ENCODE assay signal across 23 cellular contexts in genomic region chr10:25952857-25953256, GRCh38. TPM values are rescaled to one million over a fixed set of nuclear protein-coding genes. Genes with fewer than 3 reads are reported as not detected.
DNase-seq lines count a peak whose midpoint lies in the region; ATAC-seq lines count a peak whose summit lies in the region.
"Had no signal": no experiment of that assay in that cellular context is flagged by ENCODE, and none has a peak within 500 bp of the region (broad histone marks: within the 10 kb centered on the region; RNA-seq: fewer than 3 reads in every experiment).

No MANE protein-coding gene starts in this region.

- POLR2A ChIA-PET in CD8-positive, alpha-beta memory T cell (lab: Charles Lee) = no interaction called here

- no peaks in the 10 kb centered on the region for H3K4me1 ChIP-seq in CD8-positive, alpha-beta memory T cell (ENCODE audit: insufficient read depth, low read length)
- H3K4me1 ChIP-seq: pancreas, right lobe of liver, thyroid gland had no signal

- no peak overlapping the region for H3K27ac Mint-ChIP-seq in CD8-positive, alpha-beta memory T cell
- H3K27ac Mint-ChIP-seq: dendritic cell treated with granulocyte-macrophage colony-stimulating factor and Interleukin-4, amounts not matched to agents 40 ng/mL and 50 ng/mL, for 4 days; HFFc6; naive thymus-derived CD8-positive, alpha-beta T cell; stimulated activated effector memory CD8-positive, alpha-beta T cell treated with anti-CD3 and anti-CD28 coated beads, Interleukin-12 subunit alpha, Interleukin-12 subunit beta, amount 100 ng/mL, for 72 hours; T-helper 17 cell had no signal

- no peaks in the 10 kb centered on the region for H3K9me3 ChIP-seq in CD8-positive, alpha-beta memory T cell (ENCODE audit: low read length)
- H3K9me3 ChIP-seq: pancreas, right lobe of liver, thyroid gland had no signal

- no peaks in the 10 kb centered on the region for H3K27me3 ChIP-seq in CD8-positive, alpha-beta memory T cell (ENCODE audit: insufficient read depth, low read length, poor library complexity, severe bottlenecking)
- H3K27me3 ChIP-seq: right lobe of liver, thyroid gland had no signal

- H3K27me3 Mint-ChIP-seq in CD8-positive, alpha-beta memory T cell = peaks cover 0 to 7% of the 10 kb centered on the region in 2 donors
- H3K27me3 Mint-ChIP-seq: dendritic cell treated with granulocyte-macrophage colony-stimulating factor and Interleukin-4, amounts not matched to agents 40 ng/mL and 50 ng/mL, for 4 days; T-helper 17 cell had no signal

- no peaks in the 10 kb centered on the region for H3K4me1 Mint-ChIP-seq in CD8-positive, alpha-beta memory T cell
- H3K4me1 Mint-ChIP-seq: naive thymus-derived CD8-positive, alpha-beta T cell; stimulated activated effector memory CD8-positive, alpha-beta T cell treated with anti-CD3 and anti-CD28 coated beads, Interleukin-12 subunit alpha, Interleukin-12 subunit beta, amount 100 ng/mL, for 72 hours; T-helper 17 cell had no signal

- CTCF ChIA-PET in CD8-positive, alpha-beta memory T cell (lab: Charles Lee) = no interaction called here

- H3K4me3 Mint-ChIP-seq in CD8-positive, alpha-beta memory T cell = no peak overlapping the region
- H3K4me3 Mint-ChIP-seq: dendritic cell treated with granulocyte-macrophage colony-stimulating factor and Interleukin-4, amounts not matched to agents 40 ng/mL and 50 ng/mL, for 4 days; HFFc6; naive thymus-derived CD8-positive, alpha-beta T cell; stimulated activated effector memory CD8-positive, alpha-beta T cell treated with anti-CD3 and anti-CD28 coated beads, Interleukin-12 subunit alpha, Interleukin-12 subunit beta, amount 100 ng/mL, for 72 hours; T-helper 17 cell had no signal

- peaks cover 1 to 7% (median 5%) of the 10 kb centered on the region in 5 donors for H3K9me3 Mint-ChIP-seq in CD8-positive, alpha-beta memory T cell
- H3K9me3 Mint-ChIP-seq: dendritic cell treated with granulocyte-macrophage colony-stimulating factor and Interleukin-4, amounts not matched to agents 40 ng/mL and 50 ng/mL, for 4 days had no signal

- intact Hi-C loops in Right ventricle myocardium inferior (cut with DNase I) = no loop called here

- H3K27ac ChIP-seq in CD8-positive, alpha-beta memory T cell (ENCODE audit: low read depth, low read length) = no peak overlapping the region
- H3K27ac ChIP-seq: pancreas, right lobe of liver, thyroid gland, VCaP had no signal

- no peaks in the 10 kb centered on the region for H3K36me3 ChIP-seq in CD8-positive, alpha-beta memory T cell (ENCODE audit: insufficient read depth, low read length)
- H3K36me3 ChIP-seq: pancreas, right lobe of liver, thyroid gland had no signal

- ATAC-seq in GM18502 (IDR thresholded peaks at IDR 0.05; ENCODE audit: poor library complexity, unreplicated experiment) = peak; percentile 70
- peak; percentile 48 for ATAC-seq in GM21360 (IDR thresholded peaks at IDR 0.05; ENCODE audit: unreplicated experiment)
- ATAC-seq in HG03280 (IDR thresholded peaks at IDR 0.05; ENCODE audit: unreplicated experiment) = peak; percentile 74
- no peak for ATAC-seq in Right ventricle myocardium inferior
- ATAC-seq: naive thymus-derived CD8-positive, alpha-beta T cell; right lobe of liver; stimulated activated effector memory CD8-positive, alpha-beta T cell treated with anti-CD3 and anti-CD28 coated beads, Interleukin-12 subunit alpha, Interleukin-12 subunit beta, amount 100 ng/mL, for 72 hours; T-helper 17 cell had no signal

- no peak overlapping the region for H3K4me3 ChIP-seq in CD8-positive, alpha-beta memory T cell (ENCODE audit: low read length)
- H3K4me3 ChIP-seq: pancreas, right lobe of liver, thyroid gland had no signal

- peaks cover 0 to 2% (median 0%) of the 10 kb centered on the region in 3 donors for H3K36me3 Mint-ChIP-seq in CD8-positive, alpha-beta memory T cell
- H3K36me3 Mint-ChIP-seq: stimulated activated effector memory CD8-positive, alpha-beta T cell treated with anti-CD3 and anti-CD28 coated beads, Interleukin-12 subunit alpha, Interleukin-12 subunit beta, amount 100 ng/mL, for 72 hours had no signal

- DNase-seq in NCI-H69 (lab: John Stamatoyannopoulos, UW) = peak; percentile 94
- no peak for DNase-seq in C1 segment of cervical spinal cord (lab: John Stamatoyannopoulos, UW)
- DNase-seq in Right ventricle myocardium inferior (ENCODE audit: missing footprints) = no peak
- DNase-seq in CD8-positive, alpha-beta memory T cell = no peak
- no peak for DNase-seq in NCI-H1694 treated with DMSO at 0.1 percent for 48 hours (lab: John Stamatoyannopoulos, UW)
- DNase-seq: activated CD4-positive, alpha-beta T cell treated with anti-CD3 and anti-CD28 coated beads, Interleukin-2, amount 50 U/mL, for 48 hours; activated gamma-delta T cell treated with Interleukin-2 at 50 U/mL for 16 hours; HFFc6; mesenchymal stem cell; naive thymus-derived CD8-positive, alpha-beta T cell; NCI-H1417 treated with DMSO at 0.1 percent for 48 hours; NCI-H526; pancreas; right lobe of liver; T-helper 17 cell; thyroid gland had no signal

RNA-seq across cellular contexts. Expression of gene MYO3A, which starts 18.8 kb away (rescaled TPM):
- total RNA-seq in Right ventricle myocardium inferior = not detected
- not detected for total RNA-seq in CD8-positive, alpha-beta memory T cell
- polyA plus RNA-seq in CD8-positive, alpha-beta memory T cell = not detected
- total RNA-seq: naive thymus-derived CD8-positive, alpha-beta T cell; SK-MEL-5; T-helper 17 cell had no signal
- polyA plus RNA-seq: naive thymus-derived CD8-positive, alpha-beta T cell had no signal
